Comparison of ENCODE assay signal across 8 cellular contexts in the genomic region with DNA sequence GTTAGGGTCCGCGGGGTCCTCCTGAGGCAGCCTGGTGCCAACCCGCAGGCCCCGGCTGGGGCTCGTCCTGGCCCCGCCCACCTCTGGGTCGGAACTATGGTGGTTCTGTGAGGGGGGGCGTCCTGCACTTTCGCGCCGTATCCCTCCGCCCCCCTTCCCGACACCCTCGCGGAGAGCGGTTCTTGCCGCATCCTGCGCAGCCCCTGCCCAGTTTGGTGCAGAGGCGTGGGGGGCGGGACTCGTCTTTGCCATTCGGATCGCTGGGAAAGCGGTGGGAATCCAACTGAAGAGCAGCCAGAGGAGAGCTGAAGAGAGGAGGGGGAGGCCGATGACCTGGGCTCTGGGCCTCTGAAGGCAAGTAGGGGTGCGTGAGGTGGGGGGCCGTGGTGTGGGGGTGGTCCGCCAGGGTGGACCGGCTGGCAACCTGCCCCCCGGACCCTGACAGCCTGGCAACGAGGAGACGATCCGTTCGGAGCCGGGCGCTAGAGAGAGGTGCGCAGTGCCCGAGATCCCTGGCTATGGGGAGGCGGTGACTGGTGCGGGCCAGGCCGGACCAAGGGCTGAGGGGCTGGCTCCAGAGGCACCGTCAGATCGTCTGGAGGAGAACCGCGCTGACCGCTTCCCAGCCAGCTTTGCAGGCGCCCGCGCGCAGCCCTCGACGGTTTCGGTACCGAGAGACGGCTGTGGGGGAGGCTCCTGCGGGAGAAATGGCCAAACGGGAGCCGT. TPM values are rescaled to one million over a fixed set of nuclear protein-coding genes. Genes with fewer than 3 reads are reported as not detected.
DNase-seq lines count a peak whose midpoint lies in the region; ATAC-seq and TF ChIP-seq lines count a peak whose summit lies in the region.

A gene with protein sequence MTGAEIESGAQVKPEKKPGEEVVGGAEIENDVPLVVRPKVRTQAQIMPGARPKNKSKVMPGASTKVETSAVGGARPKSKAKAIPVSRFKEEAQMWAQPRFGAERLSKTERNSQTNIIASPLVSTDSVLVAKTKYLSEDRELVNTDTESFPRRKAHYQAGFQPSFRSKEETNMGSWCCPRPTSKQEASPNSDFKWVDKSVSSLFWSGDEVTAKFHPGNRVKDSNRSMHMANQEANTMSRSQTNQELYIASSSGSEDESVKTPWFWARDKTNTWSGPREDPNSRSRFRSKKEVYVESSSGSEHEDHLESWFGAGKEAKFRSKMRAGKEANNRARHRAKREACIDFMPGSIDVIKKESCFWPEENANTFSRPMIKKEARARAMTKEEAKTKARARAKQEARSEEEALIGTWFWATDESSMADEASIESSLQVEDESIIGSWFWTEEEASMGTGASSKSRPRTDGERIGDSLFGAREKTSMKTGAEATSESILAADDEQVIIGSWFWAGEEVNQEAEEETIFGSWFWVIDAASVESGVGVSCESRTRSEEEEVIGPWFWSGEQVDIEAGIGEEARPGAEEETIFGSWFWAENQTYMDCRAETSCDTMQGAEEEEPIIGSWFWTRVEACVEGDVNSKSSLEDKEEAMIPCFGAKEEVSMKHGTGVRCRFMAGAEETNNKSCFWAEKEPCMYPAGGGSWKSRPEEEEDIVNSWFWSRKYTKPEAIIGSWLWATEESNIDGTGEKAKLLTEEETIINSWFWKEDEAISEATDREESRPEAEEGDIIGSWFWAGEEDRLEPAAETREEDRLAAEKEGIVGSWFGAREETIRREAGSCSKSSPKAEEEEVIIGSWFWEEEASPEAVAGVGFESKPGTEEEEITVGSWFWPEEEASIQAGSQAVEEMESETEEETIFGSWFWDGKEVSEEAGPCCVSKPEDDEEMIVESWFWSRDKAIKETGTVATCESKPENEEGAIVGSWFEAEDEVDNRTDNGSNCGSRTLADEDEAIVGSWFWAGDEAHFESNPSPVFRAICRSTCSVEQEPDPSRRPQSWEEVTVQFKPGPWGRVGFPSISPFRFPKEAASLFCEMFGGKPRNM (N-terminal part only) (plus strand): TSS at position 242 of the 726 bp plus-strand sequence. CDS start 2,431 bp downstream, outside the sequence.

- CTCF ChIA-PET in activated CD4-positive, alpha-beta T cell treated with anti-CD3 and anti-CD28 coated beads for 36 hours (lab: Charles Lee), result no interaction called here

- no peaks in the 10 kb centered on the region for H3K27me3 Mint-ChIP-seq in activated CD4-positive, alpha-beta T cell treated with anti-CD3 and anti-CD28 coated beads for 36 hours

- H3K4me3 Mint-ChIP-seq in activated CD4-positive, alpha-beta T cell treated with anti-CD3 and anti-CD28 coated beads for 36 hours, result peak within 1 kb of the TSS; percentile 81

- H3K27me3 ChIP-seq in layer of hippocampus (ENCODE audit: control insufficient read depth, insufficient read depth, low read length), result no peaks in the 10 kb centered on the region

- peaks cover 21% of the 10 kb centered on the region for H3K4me1 Mint-ChIP-seq in activated CD4-positive, alpha-beta T cell treated with anti-CD3 and anti-CD28 coated beads for 36 hours

- peak within 1 kb of the TSS; percentile 94 for H3K27ac Mint-ChIP-seq in activated CD4-positive, alpha-beta T cell treated with anti-CD3 and anti-CD28 coated beads for 36 hours

- H3K4me3 ChIP-seq in AG10803 (ENCODE audit: low read length) (peak within 1 kb of the TSS; percentile 62), choroid plexus epithelial cell (ENCODE audit: low read depth, low read length) (peak within 1 kb of the TSS; percentile 59)

- peaks cover 14% of the 10 kb centered on the region for H3K36me3 Mint-ChIP-seq in activated CD4-positive, alpha-beta T cell treated with anti-CD3 and anti-CD28 coated beads for 36 hours (ENCODE audit: low read depth)

- intact Hi-C loops in activated CD4-positive, alpha-beta T cell treated with anti-CD3 and anti-CD28 coated beads for 36 hours (cut with DNase I, micrococcal nuclease), result loop anchor here in 1 of 2 experiments (2.0 to 10.0 kb wide), 4 partner anchors 53 to 1237 kb away; a partner anchor contains a TSS

- H3K27ac ChIP-seq in layer of hippocampus (ENCODE audit: low read depth, low read length), result peak within 1 kb of the TSS; percentile 73

- TF ChIP-seq CTCF in AG10803 (conservative IDR thresholded peaks at IDR 0.05; ENCODE audit: low read length), result no peak
- TF ChIP-seq CTCF in choroid plexus epithelial cell (conservative IDR thresholded peaks at IDR 0.05; ENCODE audit: low read depth, low read length), result no peak
- TF ChIP-seq CTCF in GM10266 (IDR thresholded peaks at IDR 0.05; ENCODE audit: control insufficient read depth, insufficient read depth, low read depth, missing control alignments), result no peak

- no peaks in the 10 kb centered on the region for H3K9me3 Mint-ChIP-seq in activated CD4-positive, alpha-beta T cell treated with anti-CD3 and anti-CD28 coated beads for 36 hours (ENCODE audit: low read depth)

- POLR2A ChIA-PET in activated CD4-positive, alpha-beta T cell treated with anti-CD3 and anti-CD28 coated beads for 36 hours (lab: Charles Lee), result no interaction called here

- DNase-seq in AG10803 (ENCODE audit: low read depth) (peak; percentile 44), choroid plexus epithelial cell (ENCODE audit: low read depth) (peak; percentile 26), hepatic stellate cell (ENCODE audit: low spot score) (no peak), GM10266 (ENCODE audit: extremely low spot score) (no peak)
- DNase-seq in activated CD4-positive, alpha-beta T cell treated with anti-CD3 and anti-CD28 coated beads for 36 hours, result peak; percentile 61
- peak; percentile 30 for DNase-seq in stimulated activated CD4-positive, alpha-beta T cell treated with anti-CD3 and anti-CD28 coated beads, Interleukin-1b, Interleukin-23, amount 100 ng/mL, for 48 hours

- peak; percentile 35 for ATAC-seq in HG02973 (IDR thresholded peaks at IDR 0.05; ENCODE audit: unreplicated experiment)
- peak; percentile 52 for ATAC-seq in activated CD4-positive, alpha-beta T cell treated with anti-CD3 and anti-CD28 coated beads for 36 hours

RNA-seq across cellular contexts. Expression of the gene that starts here (rescaled TPM):
- 1 to 10 TPM; 4.2 to 5.1 TPM for total RNA-seq in activated CD4-positive, alpha-beta T cell treated with anti-CD3 and anti-CD28 coated beads for 36 hours

Comparison
In these comparisons a context has a peak if more than half of its experiments do, and no peak if none do; other contexts are left out.
1. DNase-seq: peak in AG10803 (single experiment), activated CD4-positive, alpha-beta T cell treated with anti-CD3 and anti-CD28 coated beads for 36 hours (single experiment), choroid plexus epithelial cell (single experiment) and stimulated activated CD4-positive, alpha-beta T cell treated with anti-CD3 and anti-CD28 coated beads, Interleukin-1b, Interleukin-23, amount 100 ng/mL, for 48 hours (single experiment); none in hepatic stellate cell (single experiment) and GM10266 (single experiment).